In the genomic region with DNA sequence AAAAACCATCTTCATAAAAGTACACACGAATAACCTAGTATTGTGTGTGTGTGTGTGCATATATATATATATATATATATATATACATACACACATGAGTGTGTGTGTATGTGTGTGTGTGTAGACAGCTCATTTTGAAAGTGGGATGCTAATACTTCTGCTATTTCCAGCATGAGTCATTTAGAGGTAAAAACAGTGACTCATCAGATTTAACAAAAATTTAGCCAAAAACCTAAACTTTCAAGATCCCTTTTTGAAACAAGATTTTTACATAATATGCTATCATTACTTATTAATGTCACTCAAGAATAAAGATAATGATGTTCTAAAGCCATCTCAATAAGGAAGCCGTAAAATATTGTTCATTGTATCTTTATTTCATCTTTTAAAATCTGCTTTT, we compare ENCODE assay signal across 1 cellular context.
TF ChIP-seq lines count a peak whose summit lies in the region.

No MANE protein-coding gene starts in this region.

TF ChIP-seq in WTC11, 78 proteins besides CTCF, POLR2A, EP300 and RAD21 (continued from another document):
- TF ChIP-seq, protein P1, sequence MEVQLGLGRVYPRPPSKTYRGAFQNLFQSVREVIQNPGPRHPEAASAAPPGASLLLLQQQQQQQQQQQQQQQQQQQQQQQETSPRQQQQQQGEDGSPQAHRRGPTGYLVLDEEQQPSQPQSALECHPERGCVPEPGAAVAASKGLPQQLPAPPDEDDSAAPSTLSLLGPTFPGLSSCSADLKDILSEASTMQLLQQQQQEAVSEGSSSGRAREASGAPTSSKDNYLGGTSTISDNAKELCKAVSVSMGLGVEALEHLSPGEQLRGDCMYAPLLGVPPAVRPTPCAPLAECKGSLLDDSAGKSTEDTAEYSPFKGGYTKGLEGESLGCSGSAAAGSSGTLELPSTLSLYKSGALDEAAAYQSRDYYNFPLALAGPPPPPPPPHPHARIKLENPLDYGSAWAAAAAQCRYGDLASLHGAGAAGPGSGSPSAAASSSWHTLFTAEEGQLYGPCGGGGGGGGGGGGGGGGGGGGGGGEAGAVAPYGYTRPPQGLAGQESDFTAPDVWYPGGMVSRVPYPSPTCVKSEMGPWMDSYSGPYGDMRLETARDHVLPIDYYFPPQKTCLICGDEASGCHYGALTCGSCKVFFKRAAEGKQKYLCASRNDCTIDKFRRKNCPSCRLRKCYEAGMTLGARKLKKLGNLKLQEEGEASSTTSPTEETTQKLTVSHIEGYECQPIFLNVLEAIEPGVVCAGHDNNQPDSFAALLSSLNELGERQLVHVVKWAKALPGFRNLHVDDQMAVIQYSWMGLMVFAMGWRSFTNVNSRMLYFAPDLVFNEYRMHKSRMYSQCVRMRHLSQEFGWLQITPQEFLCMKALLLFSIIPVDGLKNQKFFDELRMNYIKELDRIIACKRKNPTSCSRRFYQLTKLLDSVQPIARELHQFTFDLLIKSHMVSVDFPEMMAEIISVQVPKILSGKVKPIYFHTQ (CRISPR knock-in tag; IDR thresholded peaks at IDR 0.05) = no peak
- TF ChIP-seq, protein P2, sequence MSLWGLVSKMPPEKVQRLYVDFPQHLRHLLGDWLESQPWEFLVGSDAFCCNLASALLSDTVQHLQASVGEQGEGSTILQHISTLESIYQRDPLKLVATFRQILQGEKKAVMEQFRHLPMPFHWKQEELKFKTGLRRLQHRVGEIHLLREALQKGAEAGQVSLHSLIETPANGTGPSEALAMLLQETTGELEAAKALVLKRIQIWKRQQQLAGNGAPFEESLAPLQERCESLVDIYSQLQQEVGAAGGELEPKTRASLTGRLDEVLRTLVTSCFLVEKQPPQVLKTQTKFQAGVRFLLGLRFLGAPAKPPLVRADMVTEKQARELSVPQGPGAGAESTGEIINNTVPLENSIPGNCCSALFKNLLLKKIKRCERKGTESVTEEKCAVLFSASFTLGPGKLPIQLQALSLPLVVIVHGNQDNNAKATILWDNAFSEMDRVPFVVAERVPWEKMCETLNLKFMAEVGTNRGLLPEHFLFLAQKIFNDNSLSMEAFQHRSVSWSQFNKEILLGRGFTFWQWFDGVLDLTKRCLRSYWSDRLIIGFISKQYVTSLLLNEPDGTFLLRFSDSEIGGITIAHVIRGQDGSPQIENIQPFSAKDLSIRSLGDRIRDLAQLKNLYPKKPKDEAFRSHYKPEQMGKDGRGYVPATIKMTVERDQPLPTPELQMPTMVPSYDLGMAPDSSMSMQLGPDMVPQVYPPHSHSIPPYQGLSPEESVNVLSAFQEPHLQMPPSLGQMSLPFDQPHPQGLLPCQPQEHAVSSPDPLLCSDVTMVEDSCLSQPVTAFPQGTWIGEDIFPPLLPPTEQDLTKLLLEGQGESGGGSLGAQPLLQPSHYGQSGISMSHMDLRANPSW (CRISPR knock-in tag; conservative IDR thresholded peaks at IDR 0.05; ENCODE audit: low read depth) = no peak
- no peak for TF ChIP-seq SP1 (CRISPR knock-in tag; conservative IDR thresholded peaks at IDR 0.05)
- no peak for TF ChIP-seq GRHL2 (CRISPR knock-in tag; IDR thresholded peaks at IDR 0.05; ENCODE audit: insufficient replicate concordance, severe bottlenecking)
- no peak for TF ChIP-seq ZNF671 (CRISPR knock-in tag; IDR thresholded peaks at IDR 0.05)
- TF ChIP-seq NR1H2 (CRISPR knock-in tag; IDR thresholded peaks at IDR 0.05) = no peak
- TF ChIP-seq, protein P3, sequence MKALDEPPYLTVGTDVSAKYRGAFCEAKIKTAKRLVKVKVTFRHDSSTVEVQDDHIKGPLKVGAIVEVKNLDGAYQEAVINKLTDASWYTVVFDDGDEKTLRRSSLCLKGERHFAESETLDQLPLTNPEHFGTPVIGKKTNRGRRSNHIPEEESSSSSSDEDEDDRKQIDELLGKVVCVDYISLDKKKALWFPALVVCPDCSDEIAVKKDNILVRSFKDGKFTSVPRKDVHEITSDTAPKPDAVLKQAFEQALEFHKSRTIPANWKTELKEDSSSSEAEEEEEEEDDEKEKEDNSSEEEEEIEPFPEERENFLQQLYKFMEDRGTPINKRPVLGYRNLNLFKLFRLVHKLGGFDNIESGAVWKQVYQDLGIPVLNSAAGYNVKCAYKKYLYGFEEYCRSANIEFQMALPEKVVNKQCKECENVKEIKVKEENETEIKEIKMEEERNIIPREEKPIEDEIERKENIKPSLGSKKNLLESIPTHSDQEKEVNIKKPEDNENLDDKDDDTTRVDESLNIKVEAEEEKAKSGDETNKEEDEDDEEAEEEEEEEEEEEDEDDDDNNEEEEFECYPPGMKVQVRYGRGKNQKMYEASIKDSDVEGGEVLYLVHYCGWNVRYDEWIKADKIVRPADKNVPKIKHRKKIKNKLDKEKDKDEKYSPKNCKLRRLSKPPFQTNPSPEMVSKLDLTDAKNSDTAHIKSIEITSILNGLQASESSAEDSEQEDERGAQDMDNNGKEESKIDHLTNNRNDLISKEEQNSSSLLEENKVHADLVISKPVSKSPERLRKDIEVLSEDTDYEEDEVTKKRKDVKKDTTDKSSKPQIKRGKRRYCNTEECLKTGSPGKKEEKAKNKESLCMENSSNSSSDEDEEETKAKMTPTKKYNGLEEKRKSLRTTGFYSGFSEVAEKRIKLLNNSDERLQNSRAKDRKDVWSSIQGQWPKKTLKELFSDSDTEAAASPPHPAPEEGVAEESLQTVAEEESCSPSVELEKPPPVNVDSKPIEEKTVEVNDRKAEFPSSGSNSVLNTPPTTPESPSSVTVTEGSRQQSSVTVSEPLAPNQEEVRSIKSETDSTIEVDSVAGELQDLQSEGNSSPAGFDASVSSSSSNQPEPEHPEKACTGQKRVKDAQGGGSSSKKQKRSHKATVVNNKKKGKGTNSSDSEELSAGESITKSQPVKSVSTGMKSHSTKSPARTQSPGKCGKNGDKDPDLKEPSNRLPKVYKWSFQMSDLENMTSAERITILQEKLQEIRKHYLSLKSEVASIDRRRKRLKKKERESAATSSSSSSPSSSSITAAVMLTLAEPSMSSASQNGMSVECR (CRISPR knock-in tag; IDR thresholded peaks at IDR 0.05; ENCODE audit: borderline replicate concordance) = no peak
- no peak for TF ChIP-seq ZNF416 (CRISPR knock-in tag; IDR thresholded peaks at IDR 0.05)
- TF ChIP-seq, protein P4, sequence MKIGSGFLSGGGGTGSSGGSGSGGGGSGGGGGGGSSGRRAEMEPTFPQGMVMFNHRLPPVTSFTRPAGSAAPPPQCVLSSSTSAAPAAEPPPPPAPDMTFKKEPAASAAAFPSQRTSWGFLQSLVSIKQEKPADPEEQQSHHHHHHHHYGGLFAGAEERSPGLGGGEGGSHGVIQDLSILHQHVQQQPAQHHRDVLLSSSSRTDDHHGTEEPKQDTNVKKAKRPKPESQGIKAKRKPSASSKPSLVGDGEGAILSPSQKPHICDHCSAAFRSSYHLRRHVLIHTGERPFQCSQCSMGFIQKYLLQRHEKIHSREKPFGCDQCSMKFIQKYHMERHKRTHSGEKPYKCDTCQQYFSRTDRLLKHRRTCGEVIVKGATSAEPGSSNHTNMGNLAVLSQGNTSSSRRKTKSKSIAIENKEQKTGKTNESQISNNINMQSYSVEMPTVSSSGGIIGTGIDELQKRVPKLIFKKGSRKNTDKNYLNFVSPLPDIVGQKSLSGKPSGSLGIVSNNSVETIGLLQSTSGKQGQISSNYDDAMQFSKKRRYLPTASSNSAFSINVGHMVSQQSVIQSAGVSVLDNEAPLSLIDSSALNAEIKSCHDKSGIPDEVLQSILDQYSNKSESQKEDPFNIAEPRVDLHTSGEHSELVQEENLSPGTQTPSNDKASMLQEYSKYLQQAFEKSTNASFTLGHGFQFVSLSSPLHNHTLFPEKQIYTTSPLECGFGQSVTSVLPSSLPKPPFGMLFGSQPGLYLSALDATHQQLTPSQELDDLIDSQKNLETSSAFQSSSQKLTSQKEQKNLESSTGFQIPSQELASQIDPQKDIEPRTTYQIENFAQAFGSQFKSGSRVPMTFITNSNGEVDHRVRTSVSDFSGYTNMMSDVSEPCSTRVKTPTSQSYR (CRISPR knock-in tag; IDR thresholded peaks at IDR 0.05) = no peak
- no peak for TF ChIP-seq ZBTB21 (CRISPR knock-in tag; IDR thresholded peaks at IDR 0.05; ENCODE audit: borderline replicate concordance)
- TF ChIP-seq SMAD3 (CRISPR knock-in tag; IDR thresholded peaks at IDR 0.05; ENCODE audit: borderline replicate concordance) = no peak
- TF ChIP-seq ATF1 (CRISPR knock-in tag; IDR thresholded peaks at IDR 0.05) = no peak
- no peak for TF ChIP-seq KAT7 (CRISPR knock-in tag; IDR thresholded peaks at IDR 0.05; ENCODE audit: borderline replicate concordance)
- TF ChIP-seq, protein P5, sequence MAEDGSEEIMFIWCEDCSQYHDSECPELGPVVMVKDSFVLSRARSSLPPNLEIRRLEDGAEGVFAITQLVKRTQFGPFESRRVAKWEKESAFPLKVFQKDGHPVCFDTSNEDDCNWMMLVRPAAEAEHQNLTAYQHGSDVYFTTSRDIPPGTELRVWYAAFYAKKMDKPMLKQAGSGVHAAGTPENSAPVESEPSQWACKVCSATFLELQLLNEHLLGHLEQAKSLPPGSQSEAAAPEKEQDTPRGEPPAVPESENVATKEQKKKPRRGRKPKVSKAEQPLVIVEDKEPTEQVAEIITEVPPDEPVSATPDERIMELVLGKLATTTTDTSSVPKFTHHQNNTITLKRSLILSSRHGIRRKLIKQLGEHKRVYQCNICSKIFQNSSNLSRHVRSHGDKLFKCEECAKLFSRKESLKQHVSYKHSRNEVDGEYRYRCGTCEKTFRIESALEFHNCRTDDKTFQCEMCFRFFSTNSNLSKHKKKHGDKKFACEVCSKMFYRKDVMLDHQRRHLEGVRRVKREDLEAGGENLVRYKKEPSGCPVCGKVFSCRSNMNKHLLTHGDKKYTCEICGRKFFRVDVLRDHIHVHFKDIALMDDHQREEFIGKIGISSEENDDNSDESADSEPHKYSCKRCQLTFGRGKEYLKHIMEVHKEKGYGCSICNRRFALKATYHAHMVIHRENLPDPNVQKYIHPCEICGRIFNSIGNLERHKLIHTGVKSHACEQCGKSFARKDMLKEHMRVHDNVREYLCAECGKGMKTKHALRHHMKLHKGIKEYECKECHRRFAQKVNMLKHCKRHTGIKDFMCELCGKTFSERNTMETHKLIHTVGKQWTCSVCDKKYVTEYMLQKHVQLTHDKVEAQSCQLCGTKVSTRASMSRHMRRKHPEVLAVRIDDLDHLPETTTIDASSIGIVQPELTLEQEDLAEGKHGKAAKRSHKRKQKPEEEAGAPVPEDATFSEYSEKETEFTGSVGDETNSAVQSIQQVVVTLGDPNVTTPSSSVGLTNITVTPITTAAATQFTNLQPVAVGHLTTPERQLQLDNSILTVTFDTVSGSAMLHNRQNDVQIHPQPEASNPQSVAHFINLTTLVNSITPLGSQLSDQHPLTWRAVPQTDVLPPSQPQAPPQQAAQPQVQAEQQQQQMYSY (CRISPR knock-in tag; IDR thresholded peaks at IDR 0.05) = no peak
